In the genomic region with DNA sequence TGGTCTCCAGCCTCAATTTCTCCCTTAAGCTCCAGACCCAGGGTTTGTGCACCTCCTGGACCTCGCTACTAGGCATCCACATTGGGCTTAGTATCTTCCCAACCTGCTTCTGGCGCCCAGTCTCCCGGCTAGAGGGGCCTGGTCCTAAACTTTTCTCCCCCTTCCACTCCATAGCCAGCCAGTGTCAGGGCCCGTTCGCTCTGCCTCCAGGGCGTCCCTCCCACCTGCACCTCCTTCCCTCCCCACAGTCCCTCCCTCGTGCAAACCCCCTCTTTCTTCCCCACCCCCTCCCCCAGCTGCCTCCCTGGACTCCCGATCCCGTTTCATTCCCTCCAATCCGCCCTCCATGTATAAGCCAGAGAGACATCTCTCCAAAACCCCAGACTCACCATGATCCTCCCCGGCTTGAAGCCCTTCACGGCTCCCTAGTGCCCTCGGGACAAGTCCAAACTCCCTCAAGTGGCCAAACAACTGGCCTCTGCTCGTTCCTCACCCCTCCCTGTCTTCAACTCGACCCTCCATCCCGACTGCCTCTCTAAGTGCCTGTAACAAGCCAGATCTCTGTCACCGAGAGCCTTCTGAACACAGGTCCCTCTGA, we compare ENCODE assay signal across 8 cellular contexts. TPM values are rescaled to one million over a fixed set of nuclear protein-coding genes. Genes with fewer than 3 reads are reported as not detected.
DNase-seq lines count a peak whose midpoint lies in the region; ATAC-seq and TF ChIP-seq lines count a peak whose summit lies in the region.

No MANE protein-coding gene starts in this region.

- 5 to 6% methylated on average over 15 to 17 of the region's 17 CpGs for WGBS in mesodermal cell (ENCODE audit: insufficient coverage in 2 of 2), 2 experiments
- 1 to 2% methylated on average over 17 of the region's 17 CpGs for WGBS in upper lobe of left lung, 2 donors

- peak overlapping the region; percentile 69 for H3K27ac ChIP-seq in effector memory CD4-positive, alpha-beta T cell (ENCODE audit: insufficient read depth, low read length, poor library complexity, severe bottlenecking)
- H3K27ac ChIP-seq in mesodermal cell (ENCODE audit: low read depth, low read length, severe bottlenecking) (peak overlapping the region; percentile 67), upper lobe of left lung (peak overlapping the region; percentile 83 to 94 (median 86))

- peak; percentile 74 for DNase-seq in activated CD8-positive, alpha-beta memory T cell treated with anti-CD3 and anti-CD28 coated beads, Interleukin-2, amount 50 U/mL, for 48 hours
- DNase-seq in activated CD8-positive, alpha-beta memory T cell treated with anti-CD3 and anti-CD28 coated beads, Interleukin-2, amount 50 U/mL, for 4 hours = no peak
- DNase-seq in RKO (ENCODE audit: low spot score) = peak; percentile 34
- DNase-seq in effector memory CD4-positive, alpha-beta T cell = no peak
- DNase-seq in upper lobe of left lung = peak in 1 of 2 donors; percentile 49

- ATAC-seq in upper lobe of left lung (ENCODE audit: low FRiP score in 2 of 2) (peak in 1 of 2 donors; percentile 2), HG02798 (IDR thresholded peaks at IDR 0.05; ENCODE audit: poor library complexity, unreplicated experiment) (no peak), HG03159 (IDR thresholded peaks at IDR 0.05; ENCODE audit: unreplicated experiment) (no peak)

- TF ChIP-seq POLR2A in upper lobe of left lung (IDR thresholded peaks at IDR 0.05) = no peak

- peaks cover 27% of the 10 kb centered on the region for H3K4me1 ChIP-seq in effector memory CD4-positive, alpha-beta T cell (ENCODE audit: control insufficient read depth, insufficient read depth, low read length, poor library complexity, severe bottlenecking)
- H3K4me1 ChIP-seq in mesodermal cell (ENCODE audit: control insufficient read depth, insufficient read depth, low read length, poor library complexity, severe bottlenecking) = peaks cover 14% of the 10 kb centered on the region
- peaks cover 27 to 60% (median 38%) of the 10 kb centered on the region in 4 donors for H3K4me1 ChIP-seq in upper lobe of left lung

- no peak for TF ChIP-seq CTCF in upper lobe of left lung (IDR thresholded peaks at IDR 0.05)

- no peak for TF ChIP-seq EP300 in upper lobe of left lung (IDR thresholded peaks at IDR 0.05)

- no peaks in the 10 kb centered on the region for H3K36me3 ChIP-seq in effector memory CD4-positive, alpha-beta T cell (ENCODE audit: control insufficient read depth, insufficient read depth, low read length)
- H3K36me3 ChIP-seq in mesodermal cell (ENCODE audit: control insufficient read depth, insufficient read depth, low read length) = peaks cover 27% of the 10 kb centered on the region
- H3K36me3 ChIP-seq in upper lobe of left lung = peaks cover 0 to under 1% (median 0%) of the 10 kb centered on the region in 4 donors

- no peaks in the 10 kb centered on the region for H3K27me3 ChIP-seq in effector memory CD4-positive, alpha-beta T cell (replicated peaks; ENCODE audit: control insufficient read depth, insufficient read depth, low read length, poor library complexity, severe bottlenecking)
- H3K27me3 ChIP-seq in upper lobe of left lung = no peaks in the 10 kb centered on the region

- no peaks in the 10 kb centered on the region for H3K9me3 ChIP-seq in effector memory CD4-positive, alpha-beta T cell (ENCODE audit: control insufficient read depth, low read length)
- H3K9me3 ChIP-seq in mesodermal cell (ENCODE audit: control insufficient read depth, low read length) = no peaks in the 10 kb centered on the region
- no peaks in the 10 kb centered on the region for H3K9me3 ChIP-seq in upper lobe of left lung

- H3K4me3 ChIP-seq in effector memory CD4-positive, alpha-beta T cell (ENCODE audit: insufficient read depth, low read depth, low read length, poor library complexity, severe bottlenecking) = peak overlapping the region; percentile 63
- H3K4me3 ChIP-seq in mesodermal cell (ENCODE audit: extremely low read depth, insufficient read depth, low read length, poor library complexity, severe bottlenecking) (peak overlapping the region; percentile 59), upper lobe of left lung (peak overlapping the region; percentile 40 to 96 (median 72))

RNA-seq across cellular contexts. Expression of gene SAMD4B, which starts 1.0 kb away (rescaled TPM):
- polyA plus RNA-seq in mesodermal cell (2013, experiment 1 of 2) = 128 TPM
- 95.1 TPM for polyA plus RNA-seq in mesodermal cell (2013, experiment 2 of 2)
- total RNA-seq in upper lobe of left lung = 100 to 1,000 TPM in 2 of 6 donors, 10 to 100 TPM in 4; 57.7 to 125 (median 79.3) TPM

RNA-seq across cellular contexts. Expression of gene GMFG, which starts 5.4 kb away (rescaled TPM):
- polyA plus RNA-seq in mesodermal cell (2013, experiment 1 of 2) = 31.0 TPM
- polyA plus RNA-seq in mesodermal cell (2013, experiment 2 of 2) = 25.4 TPM
- 100 to 1,000 TPM in 2 of 6 donors, 10 to 100 TPM in 4; 23.0 to 163 (median 75.3) TPM for total RNA-seq in upper lobe of left lung

RNA-seq across cellular contexts. Expression of gene LRFN1, which starts 20.6 kb away (rescaled TPM):
- 3.8 TPM for polyA plus RNA-seq in mesodermal cell (2013, experiment 1 of 2)
- 3.3 TPM for polyA plus RNA-seq in mesodermal cell (2013, experiment 2 of 2)
- total RNA-seq in upper lobe of left lung = 1 to 10 TPM in 5 of 6 donors, under 1 TPM in 1; 0.69 to 5.0 (median 1.8) TPM

RNA-seq across cellular contexts. Expression of gene IFNL1, which starts 45.0 kb away (rescaled TPM):
- polyA plus RNA-seq in mesodermal cell (2013, experiment 1 of 2) = not detected
- polyA plus RNA-seq in mesodermal cell (2013, experiment 2 of 2) = not detected
- total RNA-seq in upper lobe of left lung = not detected

RNA-seq across cellular contexts. Expression of gene PAF1, which starts 49.7 kb away (rescaled TPM):
- polyA plus RNA-seq in mesodermal cell (2013, experiment 1 of 2) = 41.8 TPM
- polyA plus RNA-seq in mesodermal cell (2013, experiment 2 of 2) = 46.1 TPM
- total RNA-seq in upper lobe of left lung = 10 to 100 TPM; 28.6 to 48.0 (median 35.4) TPM

Comparison
In these comparisons a context has a peak if more than half of its experiments do, and no peak if none do; other contexts are left out.
1. DNase-seq: peak in activated CD8-positive, alpha-beta memory T cell treated with anti-CD3 and anti-CD28 coated beads, Interleukin-2, amount 50 U/mL, for 48 hours (single experiment) and RKO (single experiment); none in activated CD8-positive, alpha-beta memory T cell treated with anti-CD3 and anti-CD28 coated beads, Interleukin-2, amount 50 U/mL, for 4 hours (single experiment) and effector memory CD4-positive, alpha-beta T cell (0 of 3).
2. Peak in every context shown above with its lines, with median percentiles within 50 percentile points of each other: H3K27ac ChIP-seq and H3K4me3 ChIP-seq.